In genomic region chr9:36503172-36504153, GRCh38 we compare ENCODE assay signal across 17 cellular contexts.
DNase-seq lines count a peak whose midpoint lies in the region; ATAC-seq, FAIRE-seq and TF ChIP-seq lines count a peak whose summit lies in the region.
"Had no signal": no experiment of that assay in that cellular context is flagged by ENCODE, and none has a peak within 500 bp of the region (broad histone marks: within the 10 kb centered on the region; RNA-seq: fewer than 3 reads in every experiment).

No MANE protein-coding gene starts in this region.

- no peak overlapping the region for H4K8ac ChIP-seq in H1 (ENCODE audit: extremely low read depth, insufficient read depth, low read length)

- H3K36me3 ChIP-seq in OCI-LY3 (replicated peaks; ENCODE audit: low read depth, low read length), result no peaks in the 10 kb centered on the region
- no peaks in the 10 kb centered on the region for H3K36me3 ChIP-seq in H1 (ENCODE audit: control insufficient read depth in 2 of 4, insufficient read depth in 4 of 4, low read length in 3 of 4)
- H3K36me3 ChIP-seq: breast epithelium, neutrophil, Peyer's patch had no signal

- POLR2A ChIA-PET in H1 (lab: Charles Lee; ENCODE audit: partially characterized antibody), result interaction anchor here (1.0 to 1.1 kb wide), 2 partner anchors 15 to 16 kb away, joined by 3 to 4 read pairs; no protein-coding TSS in a partner anchor

- no peak overlapping the region for H2BK120ac ChIP-seq in H1 (replicated peaks; ENCODE audit: low read depth, low read length)

- peaks cover 12% of the 10 kb centered on the region for H3K27me3 Mint-ChIP-seq in activated naive CD4-positive, alpha-beta T cell treated with anti-CD3 and anti-CD28 coated beads, Interleukin-2, amount 10 ng/mL, durations not matched to agents 7 days and 5 days
- H3K27me3 Mint-ChIP-seq in stimulated activated naive CD8-positive, alpha-beta T cell treated with anti-CD3 and anti-CD28 coated beads, Interleukin-15, amount 100 ng/mL, for 72 hours, result no peaks in the 10 kb centered on the region

- no peaks in the 10 kb centered on the region for H3K9me3 Mint-ChIP-seq in activated naive CD4-positive, alpha-beta T cell treated with anti-CD3 and anti-CD28 coated beads, Interleukin-2, amount 10 ng/mL, durations not matched to agents 7 days and 5 days
- no peaks in the 10 kb centered on the region for H3K9me3 Mint-ChIP-seq in stimulated activated naive CD8-positive, alpha-beta T cell treated with anti-CD3 and anti-CD28 coated beads, Interleukin-15, amount 100 ng/mL, for 72 hours

- H3K4me3 ChIP-seq in OCI-LY3 (ENCODE audit: low read length) (no peak overlapping the region), H1 (ENCODE audit: extremely low read depth in 1 of 4, insufficient read depth in 2 of 4, low read depth in 3 of 4, low read length in 4 of 4) (no peak overlapping the region)
- H3K4me3 ChIP-seq: breast epithelium, Peyer's patch had no signal

- FAIRE-seq in H1 (lab: Jason Lieb, UNC), result no peak
- FAIRE-seq: H54 had no signal

- no peaks in the 10 kb centered on the region for H3K23me2 ChIP-seq in H1 (ENCODE audit: low read depth, low read length)

- H3K79me1 ChIP-seq in H1 (ENCODE audit: low read depth, low read length), result no peaks in the 10 kb centered on the region

- no peak for TF ChIP-seq EP300 in H1 (IDR thresholded peaks at IDR 0.05; ENCODE audit: borderline replicate concordance in 1 of 2, low read depth in 2 of 2, low read length in 2 of 2)

- H3K4me2 ChIP-seq in OCI-LY3 (ENCODE audit: low read length), result no peak overlapping the region
- no peak overlapping the region for H3K4me2 ChIP-seq in H1 (ENCODE audit: insufficient read depth in 1 of 2, low read depth in 2 of 2, low read length in 2 of 2)

- TF ChIP-seq CTCF in OCI-LY3 (IDR thresholded peaks at IDR 0.05; ENCODE audit: low read depth, low read length) (no peak), H1 (IDR thresholded peaks at IDR 0.05; ENCODE audit: control extremely low read depth in 1 of 3, insufficient read depth in 1 of 3, low read depth in 1 of 3, low read length in 3 of 3) (no peak)

- H3K27ac ChIP-seq in OCI-LY3 (ENCODE audit: low read length) (no peak overlapping the region), H1 (ENCODE audit: low read depth, low read length) (no peak overlapping the region)
- H3K27ac ChIP-seq: breast epithelium, neutrophil, Peyer's patch had no signal

- peak overlapping the region; percentile 68 for H3K27ac Mint-ChIP-seq in activated naive CD4-positive, alpha-beta T cell treated with anti-CD3 and anti-CD28 coated beads, Interleukin-2, amount 10 ng/mL, durations not matched to agents 7 days and 5 days
- H3K27ac Mint-ChIP-seq in stimulated activated naive CD8-positive, alpha-beta T cell treated with anti-CD3 and anti-CD28 coated beads, Interleukin-15, amount 100 ng/mL, for 72 hours, result peak overlapping the region; percentile 62 to 83
- H3K27ac Mint-ChIP-seq: T-helper 17 cell had no signal

- H4K20me1 ChIP-seq in OCI-LY3 (ENCODE audit: insufficient read depth, low read length), result no peaks in the 10 kb centered on the region
- no peaks in the 10 kb centered on the region for H4K20me1 ChIP-seq in H1 (replicated peaks in 1 of 2; ENCODE audit: control insufficient read depth in 1 of 2, insufficient read depth in 2 of 2, low read length in 2 of 2)

- TF ChIP-seq RAD21 in H1 (IDR thresholded peaks at IDR 0.05 in 1 of 2, conservative IDR thresholded peaks at IDR 0.05 in 1 of 2; ENCODE audit: low read depth in 2 of 2, low read length in 2 of 2), result no peak

- H3K9ac ChIP-seq in OCI-LY3 (ENCODE audit: low read length) (no peak overlapping the region), H1 (replicated peaks in 1 of 4; ENCODE audit: extremely low read depth in 1 of 4, low read depth in 3 of 4, low read length in 3 of 4) (no peak overlapping the region)

- peaks cover 1% of the 10 kb centered on the region for H3K36me3 Mint-ChIP-seq in activated naive CD4-positive, alpha-beta T cell treated with anti-CD3 and anti-CD28 coated beads, Interleukin-2, amount 10 ng/mL, durations not matched to agents 7 days and 5 days

- 97% methylated on average over 6 of the region's 6 CpGs; no CpG with 5 or more reads in 1 of the 2 experiments for WGBS in H1 (ENCODE audit: extremely low coverage in 1 of 2, insufficient coverage in 1 of 2, insufficient read length in 1 of 2, insufficient replicate concordance in 2 of 2, low coverage in 1 of 2, low lambda C conversion rate in 2 of 2, missing lambda C conversion rate in 1 of 2), 2 experiments

- no peak overlapping the region for H2BK12ac ChIP-seq in H1 (ENCODE audit: low read depth, low read length)

- 0 out of 2 replicates have a peak overlapping the region, but pooled peaks have one; percentile 25 for H2BK20ac ChIP-seq in H1 (ENCODE audit: low read length)

- no peak for DNase-seq in activated naive CD4-positive, alpha-beta T cell treated with anti-CD3 and anti-CD28 coated beads, Interleukin-2, amount 10 ng/mL, durations not matched to agents 7 days and 5 days
- DNase-seq in activated naive CD4-positive, alpha-beta T cell treated with anti-CD3 and anti-CD28 coated beads, Interleukin-2, amount 50 U/mL, for 16 hours, result no peak
- DNase-seq in H1 (ENCODE audit: low read depth in 1 of 2, low spot score in 2 of 2), result no peak
- DNase-seq in stimulated activated naive CD8-positive, alpha-beta T cell treated with anti-CD3 and anti-CD28 coated beads, Interleukin-15, amount 100 ng/mL, for 72 hours, result no peak
- no peak for DNase-seq in NCI-H2081 (lab: John Stamatoyannopoulos, UW)
- no peak for DNase-seq in NCI-H345 (lab: John Stamatoyannopoulos, UW)
- DNase-seq: effector CD4-positive, alpha-beta T cell; NCI-H1092 treated with DMSO at 0.1 percent for 48 hours; NCI-H446; Peyer's patch; stimulated activated naive CD4-positive, alpha-beta T cell treated with Interleukin-2 at 50 U/mL for 16 hours; T-helper 17 cell had no signal

- H3K18ac ChIP-seq in H1 (ENCODE audit: extremely low read depth, low read length), result no peak overlapping the region

- no peak overlapping the region for H2BK15ac ChIP-seq in H1 (ENCODE audit: low read length)

- no peak overlapping the region for H4K91ac ChIP-seq in H1 (replicated peaks; ENCODE audit: insufficient read length, low read length)

- no peak for TF ChIP-seq POLR2A in H1 (IDR thresholded peaks at IDR 0.05; ENCODE audit: control extremely low read depth in 1 of 2, low read depth in 2 of 2, low read length in 2 of 2)

- no peaks in the 10 kb centered on the region for H3K4me1 ChIP-seq in OCI-LY3 (ENCODE audit: low read length)
- H3K4me1 ChIP-seq in H1 (replicated peaks in 1 of 4; ENCODE audit: control insufficient read depth in 3 of 4, insufficient read depth in 4 of 4, low read length in 3 of 4), result no peaks in the 10 kb centered on the region
- H3K4me1 ChIP-seq: breast epithelium, Peyer's patch had no signal

- CTCF ChIA-PET in activated naive CD4-positive, alpha-beta T cell treated with anti-CD3 and anti-CD28 coated beads, Interleukin-2, amount 10 ng/mL, durations not matched to agents 7 days and 5 days (lab: Charles Lee), result interaction anchor here (1.0 to 1.1 kb wide), 2 partner anchors 11 to 28 kb away, joined by 3 to 6 read pairs; no protein-coding TSS in a partner anchor
- CTCF ChIA-PET in H1 (lab: Charles Lee; ENCODE audit: partially characterized antibody), result interaction anchor here (0.6 to 0.7 kb wide), 4 partner anchors 14 to 96 kb away, joined by 3 to 5 read pairs (median 3); no protein-coding TSS in a partner anchor

- peak overlapping the region; percentile 25 for H4K5ac ChIP-seq in H1 (ENCODE audit: insufficient read length, low read depth, low read length)

- no peak overlapping the region for H3K4ac ChIP-seq in H1 (replicated peaks; ENCODE audit: insufficient read length, low read depth, low read length)

- no peak overlapping the region for H3K4me3 Mint-ChIP-seq in activated naive CD4-positive, alpha-beta T cell treated with anti-CD3 and anti-CD28 coated beads, Interleukin-2, amount 10 ng/mL, durations not matched to agents 7 days and 5 days
- H3K4me3 Mint-ChIP-seq in stimulated activated naive CD8-positive, alpha-beta T cell treated with anti-CD3 and anti-CD28 coated beads, Interleukin-15, amount 100 ng/mL, for 72 hours, result peak overlapping the region in 1 of 2 donors; percentile 38
- H3K4me3 Mint-ChIP-seq: T-helper 17 cell had no signal

- H3K23ac ChIP-seq in H1 (ENCODE audit: insufficient read length), result no peak overlapping the region

- H3K4me1 Mint-ChIP-seq in activated naive CD4-positive, alpha-beta T cell treated with anti-CD3 and anti-CD28 coated beads, Interleukin-2, amount 10 ng/mL, durations not matched to agents 7 days and 5 days, result peaks cover 30% of the 10 kb centered on the region
- H3K4me1 Mint-ChIP-seq in stimulated activated naive CD8-positive, alpha-beta T cell treated with anti-CD3 and anti-CD28 coated beads, Interleukin-15, amount 100 ng/mL, for 72 hours, result peaks cover 32% of the 10 kb centered on the region

- H3K9me3 ChIP-seq in OCI-LY3 (ENCODE audit: insufficient read depth, low read length), result no peaks in the 10 kb centered on the region
- H3K9me3 ChIP-seq in H1 (ENCODE audit: insufficient read depth in 2 of 2, low read depth in 1 of 2, low read length in 1 of 2), result no peaks in the 10 kb centered on the region
- H3K9me3 ChIP-seq: breast epithelium, neutrophil, Peyer's patch had no signal

- H2AK5ac ChIP-seq in H1 (ENCODE audit: low read depth, low read length), result no peak overlapping the region

- H3K27me3 ChIP-seq in OCI-LY3 (ENCODE audit: low read depth, low read length), result peaks cover 7% of the 10 kb centered on the region; the same call in 1 of the 2 replicates
- H3K27me3 ChIP-seq in H1 (replicated peaks in 1 of 4; ENCODE audit: control insufficient read depth in 3 of 4, extremely low read depth in 1 of 4, insufficient read depth in 3 of 4, low read length in 3 of 4), result no peaks in the 10 kb centered on the region
- H3K27me3 ChIP-seq: breast epithelium, neutrophil, Peyer's patch had no signal

- no peaks in the 10 kb centered on the region for H3K79me2 ChIP-seq in OCI-LY3 (ENCODE audit: low read length)
- no peaks in the 10 kb centered on the region for H3K79me2 ChIP-seq in H1 (ENCODE audit: control insufficient read depth in 1 of 2, insufficient read depth in 2 of 2, low read length in 2 of 2)

- H2BK5ac ChIP-seq in H1 (ENCODE audit: low read depth, low read length), result no peak overlapping the region

- no peak for ATAC-seq in stimulated activated naive CD8-positive, alpha-beta T cell treated with anti-CD3 and anti-CD28 coated beads, Interleukin-15, amount 100 ng/mL, for 72 hours
- ATAC-seq in GM21390 (IDR thresholded peaks at IDR 0.05; ENCODE audit: unreplicated experiment), result no peak
- ATAC-seq: T-helper 17 cell had no signal

- H3K56ac ChIP-seq in H1 (replicated peaks; ENCODE audit: insufficient read length, low read depth, low read length), result no peak overlapping the region

- H3K14ac ChIP-seq in H1 (ENCODE audit: insufficient read length), result no peak overlapping the region

- H2AFZ ChIP-seq in OCI-LY3 (ENCODE audit: low read depth, low read length), result peak overlapping the region; percentile 9; the same call in 1 of the 2 replicates
- H2AFZ ChIP-seq in H1 (ENCODE audit: low read length), result peak overlapping the region; percentile 52; the same call in 1 of the 2 replicates

TF ChIP-seq in H1, 55 proteins besides CTCF, POLR2A, EP300 and RAD21:
- TF ChIP-seq KDM5A (IDR thresholded peaks at IDR 0.05; ENCODE audit: low read length) (no peak), SIX5 (IDR thresholded peaks at IDR 0.05; ENCODE audit: low read depth, low read length) (no peak)
